ENCODE assay signal across 2 cellular contexts in the genomic region with DNA sequence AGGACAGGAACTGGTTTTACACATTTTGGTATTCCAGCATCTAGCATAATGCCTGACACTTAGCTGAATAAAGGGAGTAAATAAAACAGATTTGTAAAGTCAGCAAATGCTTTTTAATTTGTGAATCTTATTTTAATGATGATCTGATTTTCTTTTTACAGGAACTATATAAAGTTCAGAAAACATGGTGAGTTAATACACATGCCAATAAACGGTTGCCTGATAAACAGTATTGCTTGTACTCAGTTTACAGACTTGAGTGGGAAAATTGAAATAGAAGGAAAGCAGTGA.
TF ChIP-seq lines count a peak whose summit lies in the region.

No MANE protein-coding gene starts in this region.

TF ChIP-seq in SK-N-SH, 30 proteins besides CTCF, POLR2A, EP300 and RAD21 (continued from another document):
- TF ChIP-seq, protein P1, sequence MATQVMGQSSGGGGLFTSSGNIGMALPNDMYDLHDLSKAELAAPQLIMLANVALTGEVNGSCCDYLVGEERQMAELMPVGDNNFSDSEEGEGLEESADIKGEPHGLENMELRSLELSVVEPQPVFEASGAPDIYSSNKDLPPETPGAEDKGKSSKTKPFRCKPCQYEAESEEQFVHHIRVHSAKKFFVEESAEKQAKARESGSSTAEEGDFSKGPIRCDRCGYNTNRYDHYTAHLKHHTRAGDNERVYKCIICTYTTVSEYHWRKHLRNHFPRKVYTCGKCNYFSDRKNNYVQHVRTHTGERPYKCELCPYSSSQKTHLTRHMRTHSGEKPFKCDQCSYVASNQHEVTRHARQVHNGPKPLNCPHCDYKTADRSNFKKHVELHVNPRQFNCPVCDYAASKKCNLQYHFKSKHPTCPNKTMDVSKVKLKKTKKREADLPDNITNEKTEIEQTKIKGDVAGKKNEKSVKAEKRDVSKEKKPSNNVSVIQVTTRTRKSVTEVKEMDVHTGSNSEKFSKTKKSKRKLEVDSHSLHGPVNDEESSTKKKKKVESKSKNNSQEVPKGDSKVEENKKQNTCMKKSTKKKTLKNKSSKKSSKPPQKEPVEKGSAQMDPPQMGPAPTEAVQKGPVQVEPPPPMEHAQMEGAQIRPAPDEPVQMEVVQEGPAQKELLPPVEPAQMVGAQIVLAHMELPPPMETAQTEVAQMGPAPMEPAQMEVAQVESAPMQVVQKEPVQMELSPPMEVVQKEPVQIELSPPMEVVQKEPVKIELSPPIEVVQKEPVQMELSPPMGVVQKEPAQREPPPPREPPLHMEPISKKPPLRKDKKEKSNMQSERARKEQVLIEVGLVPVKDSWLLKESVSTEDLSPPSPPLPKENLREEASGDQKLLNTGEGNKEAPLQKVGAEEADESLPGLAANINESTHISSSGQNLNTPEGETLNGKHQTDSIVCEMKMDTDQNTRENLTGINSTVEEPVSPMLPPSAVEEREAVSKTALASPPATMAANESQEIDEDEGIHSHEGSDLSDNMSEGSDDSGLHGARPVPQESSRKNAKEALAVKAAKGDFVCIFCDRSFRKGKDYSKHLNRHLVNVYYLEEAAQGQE (IDR thresholded peaks at IDR 0.05; ENCODE audit: low read depth, low read length): no peak
- no peak for TF ChIP-seq POLR2AphosphoS5 (IDR thresholded peaks at IDR 0.05; ENCODE audit: low read depth, low read length)
- no peak for TF ChIP-seq ELF1 (IDR thresholded peaks at IDR 0.05)
- no peak for TF ChIP-seq FOSL2 (IDR thresholded peaks at IDR 0.05; ENCODE audit: borderline replicate concordance, low read depth)
- TF ChIP-seq GATA2 (CRISPR knock-in tag; IDR thresholded peaks at IDR 0.05): no peak
- no peak for TF ChIP-seq RCOR1 (IDR thresholded peaks at IDR 0.05; ENCODE audit: low read length)
- TF ChIP-seq, protein P2, sequence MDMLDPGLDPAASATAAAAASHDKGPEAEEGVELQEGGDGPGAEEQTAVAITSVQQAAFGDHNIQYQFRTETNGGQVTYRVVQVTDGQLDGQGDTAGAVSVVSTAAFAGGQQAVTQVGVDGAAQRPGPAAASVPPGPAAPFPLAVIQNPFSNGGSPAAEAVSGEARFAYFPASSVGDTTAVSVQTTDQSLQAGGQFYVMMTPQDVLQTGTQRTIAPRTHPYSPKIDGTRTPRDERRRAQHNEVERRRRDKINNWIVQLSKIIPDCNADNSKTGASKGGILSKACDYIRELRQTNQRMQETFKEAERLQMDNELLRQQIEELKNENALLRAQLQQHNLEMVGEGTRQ (IDR thresholded peaks at IDR 0.05; ENCODE audit: borderline replicate concordance, low read depth, low read length): no peak
- TF ChIP-seq CHD2 (IDR thresholded peaks at IDR 0.05; ENCODE audit: low read length, partially characterized antibody): no peak
- TF ChIP-seq, protein P3, sequence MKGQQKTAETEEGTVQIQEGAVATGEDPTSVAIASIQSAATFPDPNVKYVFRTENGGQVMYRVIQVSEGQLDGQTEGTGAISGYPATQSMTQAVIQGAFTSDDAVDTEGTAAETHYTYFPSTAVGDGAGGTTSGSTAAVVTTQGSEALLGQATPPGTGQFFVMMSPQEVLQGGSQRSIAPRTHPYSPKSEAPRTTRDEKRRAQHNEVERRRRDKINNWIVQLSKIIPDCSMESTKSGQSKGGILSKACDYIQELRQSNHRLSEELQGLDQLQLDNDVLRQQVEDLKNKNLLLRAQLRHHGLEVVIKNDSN (IDR thresholded peaks at IDR 0.05; ENCODE audit: borderline replicate concordance, low read depth): no peak
- no peak for TF ChIP-seq RFX5 (IDR thresholded peaks at IDR 0.05; ENCODE audit: low read length)
- TF ChIP-seq JUND (IDR thresholded peaks at IDR 0.05): no peak
- no peak for TF ChIP-seq NFIC (IDR thresholded peaks at IDR 0.05; ENCODE audit: borderline replicate concordance)
- no peak for TF ChIP-seq MXI1 (IDR thresholded peaks at IDR 0.05; ENCODE audit: low read depth, low read length)
- TF ChIP-seq TEAD4 (IDR thresholded peaks at IDR 0.05; ENCODE audit: borderline replicate concordance, insufficient read depth): no peak
- TF ChIP-seq, protein P4, sequence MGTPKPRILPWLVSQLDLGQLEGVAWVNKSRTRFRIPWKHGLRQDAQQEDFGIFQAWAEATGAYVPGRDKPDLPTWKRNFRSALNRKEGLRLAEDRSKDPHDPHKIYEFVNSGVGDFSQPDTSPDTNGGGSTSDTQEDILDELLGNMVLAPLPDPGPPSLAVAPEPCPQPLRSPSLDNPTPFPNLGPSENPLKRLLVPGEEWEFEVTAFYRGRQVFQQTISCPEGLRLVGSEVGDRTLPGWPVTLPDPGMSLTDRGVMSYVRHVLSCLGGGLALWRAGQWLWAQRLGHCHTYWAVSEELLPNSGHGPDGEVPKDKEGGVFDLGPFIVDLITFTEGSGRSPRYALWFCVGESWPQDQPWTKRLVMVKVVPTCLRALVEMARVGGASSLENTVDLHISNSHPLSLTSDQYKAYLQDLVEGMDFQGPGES (IDR thresholded peaks at IDR 0.05; ENCODE audit: low read depth, low read length): no peak
- no peak for TF ChIP-seq TCF12 (IDR thresholded peaks at IDR 0.05)
- TF ChIP-seq NRF1 (IDR thresholded peaks at IDR 0.05; ENCODE audit: low read depth, low read length): no peak
- TF ChIP-seq TAF1 (IDR thresholded peaks at IDR 0.05; ENCODE audit: borderline replicate concordance, low read depth, low read length): no peak
TF ChIP-seq in SK-N-SH: peak in this region for 0.

TF ChIP-seq in SK-N-SH treated with all-trans-retinoic acid at 6 μM for 48 hours, 23 proteins besides CTCF, POLR2A, EP300 and RAD21 (continued from another document):
- TF ChIP-seq, protein P5, sequence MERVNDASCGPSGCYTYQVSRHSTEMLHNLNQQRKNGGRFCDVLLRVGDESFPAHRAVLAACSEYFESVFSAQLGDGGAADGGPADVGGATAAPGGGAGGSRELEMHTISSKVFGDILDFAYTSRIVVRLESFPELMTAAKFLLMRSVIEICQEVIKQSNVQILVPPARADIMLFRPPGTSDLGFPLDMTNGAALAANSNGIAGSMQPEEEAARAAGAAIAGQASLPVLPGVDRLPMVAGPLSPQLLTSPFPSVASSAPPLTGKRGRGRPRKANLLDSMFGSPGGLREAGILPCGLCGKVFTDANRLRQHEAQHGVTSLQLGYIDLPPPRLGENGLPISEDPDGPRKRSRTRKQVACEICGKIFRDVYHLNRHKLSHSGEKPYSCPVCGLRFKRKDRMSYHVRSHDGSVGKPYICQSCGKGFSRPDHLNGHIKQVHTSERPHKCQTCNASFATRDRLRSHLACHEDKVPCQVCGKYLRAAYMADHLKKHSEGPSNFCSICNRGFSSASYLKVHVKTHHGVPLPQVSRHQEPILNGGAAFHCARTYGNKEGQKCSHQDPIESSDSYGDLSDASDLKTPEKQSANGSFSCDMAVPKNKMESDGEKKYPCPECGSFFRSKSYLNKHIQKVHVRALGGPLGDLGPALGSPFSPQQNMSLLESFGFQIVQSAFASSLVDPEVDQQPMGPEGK (CRISPR knock-in tag; IDR thresholded peaks at IDR 0.05; ENCODE audit: borderline replicate concordance): no peak
- TF ChIP-seq, protein P6, sequence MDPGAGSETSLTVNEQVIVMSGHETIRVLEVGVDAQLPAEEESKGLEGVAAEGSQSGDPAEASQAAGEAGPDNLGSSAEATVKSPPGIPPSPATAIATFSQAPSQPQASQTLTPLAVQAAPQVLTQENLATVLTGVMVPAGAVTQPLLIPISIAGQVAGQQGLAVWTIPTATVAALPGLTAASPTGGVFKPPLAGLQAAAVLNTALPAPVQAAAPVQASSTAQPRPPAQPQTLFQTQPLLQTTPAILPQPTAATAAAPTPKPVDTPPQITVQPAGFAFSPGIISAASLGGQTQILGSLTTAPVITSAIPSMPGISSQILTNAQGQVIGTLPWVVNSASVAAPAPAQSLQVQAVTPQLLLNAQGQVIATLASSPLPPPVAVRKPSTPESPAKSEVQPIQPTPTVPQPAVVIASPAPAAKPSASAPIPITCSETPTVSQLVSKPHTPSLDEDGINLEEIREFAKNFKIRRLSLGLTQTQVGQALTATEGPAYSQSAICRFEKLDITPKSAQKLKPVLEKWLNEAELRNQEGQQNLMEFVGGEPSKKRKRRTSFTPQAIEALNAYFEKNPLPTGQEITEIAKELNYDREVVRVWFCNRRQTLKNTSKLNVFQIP (CRISPR knock-in tag; IDR thresholded peaks at IDR 0.05; ENCODE audit: borderline replicate concordance, low read depth): no peak
- TF ChIP-seq ZNF8 (CRISPR knock-in tag; IDR thresholded peaks at IDR 0.05) (no peak), ZFP3 (CRISPR knock-in tag; IDR thresholded peaks at IDR 0.05) (no peak), RARB (CRISPR knock-in tag; IDR thresholded peaks at IDR 0.05) (no peak)
- TF ChIP-seq, protein P7, sequence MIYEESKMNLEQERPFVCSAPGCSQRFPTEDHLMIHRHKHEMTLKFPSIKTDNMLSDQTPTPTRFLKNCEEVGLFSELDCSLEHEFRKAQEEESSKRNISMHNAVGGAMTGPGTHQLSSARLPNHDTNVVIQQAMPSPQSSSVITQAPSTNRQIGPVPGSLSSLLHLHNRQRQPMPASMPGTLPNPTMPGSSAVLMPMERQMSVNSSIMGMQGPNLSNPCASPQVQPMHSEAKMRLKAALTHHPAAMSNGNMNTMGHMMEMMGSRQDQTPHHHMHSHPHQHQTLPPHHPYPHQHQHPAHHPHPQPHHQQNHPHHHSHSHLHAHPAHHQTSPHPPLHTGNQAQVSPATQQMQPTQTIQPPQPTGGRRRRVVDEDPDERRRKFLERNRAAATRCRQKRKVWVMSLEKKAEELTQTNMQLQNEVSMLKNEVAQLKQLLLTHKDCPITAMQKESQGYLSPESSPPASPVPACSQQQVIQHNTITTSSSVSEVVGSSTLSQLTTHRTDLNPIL (CRISPR knock-in tag; IDR thresholded peaks at IDR 0.05; ENCODE audit: low read depth): no peak
- TF ChIP-seq, protein P8, sequence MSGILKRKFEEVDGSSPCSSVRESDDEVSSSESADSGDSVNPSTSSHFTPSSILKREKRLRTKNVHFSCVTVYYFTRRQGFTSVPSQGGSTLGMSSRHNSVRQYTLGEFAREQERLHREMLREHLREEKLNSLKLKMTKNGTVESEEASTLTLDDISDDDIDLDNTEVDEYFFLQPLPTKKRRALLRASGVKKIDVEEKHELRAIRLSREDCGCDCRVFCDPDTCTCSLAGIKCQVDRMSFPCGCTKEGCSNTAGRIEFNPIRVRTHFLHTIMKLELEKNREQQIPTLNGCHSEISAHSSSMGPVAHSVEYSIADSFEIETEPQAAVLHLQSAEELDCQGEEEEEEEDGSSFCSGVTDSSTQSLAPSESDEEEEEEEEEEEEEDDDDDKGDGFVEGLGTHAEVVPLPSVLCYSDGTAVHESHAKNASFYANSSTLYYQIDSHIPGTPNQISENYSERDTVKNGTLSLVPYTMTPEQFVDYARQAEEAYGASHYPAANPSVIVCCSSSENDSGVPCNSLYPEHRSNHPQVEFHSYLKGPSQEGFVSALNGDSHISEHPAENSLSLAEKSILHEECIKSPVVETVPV (CRISPR knock-in tag; IDR thresholded peaks at IDR 0.05): no peak
